ENCODE assay signal across 26 cellular contexts in the genomic region with DNA sequence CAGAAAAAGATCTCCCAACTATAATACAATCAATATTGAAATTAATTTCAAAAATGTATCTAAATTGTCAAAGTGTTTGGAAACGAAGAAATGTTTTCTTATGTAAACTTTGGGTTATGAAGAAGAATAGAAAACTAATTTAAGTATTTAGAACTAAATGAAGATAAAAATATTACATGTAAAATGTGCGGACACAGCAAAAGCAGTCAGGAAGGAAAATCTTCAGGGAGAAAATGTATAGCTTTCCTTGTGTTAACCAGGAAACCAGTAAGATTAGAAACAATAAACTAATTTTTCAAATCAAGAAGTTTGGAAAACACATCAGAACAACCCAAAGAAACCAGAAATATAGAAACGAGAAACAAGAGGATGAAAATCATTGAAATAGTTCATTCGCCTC.
"Had no signal": no experiment of that assay in that cellular context is flagged by ENCODE, and none has a peak within 500 bp of the region (broad histone marks: within the 10 kb centered on the region; RNA-seq: fewer than 3 reads in every experiment).

No MANE protein-coding gene starts in this region.

- H3K4me2 ChIP-seq: smooth muscle cell had no signal

- H3K27ac ChIP-seq: left lung, lower lobe of right lung, parathyroid adenoma, psoas muscle, right lobe of liver, transverse colon, upper lobe of left lung, vagina had no signal

- DNase-seq: hypothalamus; immature natural killer cell; kidney; left colon; left lung; lower lobe of right lung; mammary epithelial cell; mesenchymal stem cell; naive thymus-derived CD8-positive, alpha-beta T cell; nucleus accumbens; psoas muscle; right lobe of liver; stimulated activated CD4-positive, alpha-beta T cell treated with anti-CD3 and anti-CD28 coated beads, Interleukin-1b, Interleukin-23, amount 100 ng/mL, for 48 hours; stimulated activated CD4-positive, alpha-beta T cell treated with anti-CD3 and anti-CD28 coated beads, Interleukin-2, amount 100 ng/mL, for 48 hours; stimulated activated CD4-positive, alpha-beta T cell treated with anti-CD3 and anti-CD28 coated beads, Interleukin-4, amount 100 ng/mL, for 4 hours; stimulated activated CD8-positive, alpha-beta memory T cell treated with anti-CD3 and anti-CD28 coated beads, Interleukin-4, amount 100 ng/mL, for 48 hours; stimulated activated naive CD4-positive, alpha-beta T cell treated with Interleukin-2 at 50 U/mL for 16 hours; stimulated activated naive CD8-positive, alpha-beta T cell treated with anti-CD3 and anti-CD28 coated beads, Interleukin-15, amount 100 ng/mL, for 72 hours; substantia nigra; transverse colon; upper lobe of left lung had no signal

- H3K79me2 ChIP-seq: parathyroid adenoma had no signal

- H3K9me3 ChIP-seq: lower lobe of right lung, psoas muscle, right lobe of liver, transverse colon, upper lobe of left lung, vagina had no signal

- H3K36me3 ChIP-seq: left lung, lower lobe of right lung, right lobe of liver, transverse colon, upper lobe of left lung, vagina had no signal

- H3K9ac ChIP-seq: parathyroid adenoma had no signal

- H3K27me3 ChIP-seq: right lobe of liver, upper lobe of left lung, vagina had no signal

- H2AFZ ChIP-seq: parathyroid adenoma had no signal

- H3K4me1 ChIP-seq: left lung, lower lobe of right lung, parathyroid adenoma, psoas muscle, right lobe of liver, transverse colon, upper lobe of left lung, vagina had no signal

- H3K4me3 ChIP-seq: left lung, lower lobe of right lung, psoas muscle, right lobe of liver, smooth muscle cell, transverse colon, upper lobe of left lung, vagina had no signal

- ATAC-seq: left colon; left lung; lower lobe of right lung; naive thymus-derived CD8-positive, alpha-beta T cell; psoas muscle; right lobe of liver; stimulated activated memory B cell treated with anti-CD40 and anti-IgM and Interleukin-4, amounts not matched to agents 10 μg/mL and 1 μg/mL and 100 μg/mL, for 72 hours; stimulated activated naive CD8-positive, alpha-beta T cell treated with anti-CD3 and anti-CD28 coated beads, Interleukin-15, amount 100 ng/mL, for 72 hours had no signal

- FAIRE-seq: islet of Langerhans, kidney had no signal
